Comparison of ENCODE assay signal across 1 cellular context in genomic region chr13:49606747-49607648, GRCh38.
A peak's percentile ranks its signal among the peaks of the same experiment; 100 is the strongest.
TF ChIP-seq lines count a peak whose summit lies in the region.

No MANE protein-coding gene starts in this region.

TF ChIP-seq in HepG2, 621 proteins besides CTCF, POLR2A, EP300 and RAD21 (continued from another document and continues in another):
- no peak for TF ChIP-seq PHB2 (IDR thresholded peaks at IDR 0.05; ENCODE audit: partially characterized antibody)
- TF ChIP-seq ZBTB7A (CRISPR knock-in tag; IDR thresholded peaks at IDR 0.05) = no peak
- no peak for TF ChIP-seq HOXD1 (CRISPR knock-in tag; IDR thresholded peaks at IDR 0.05)
- TF ChIP-seq ARNT (IDR thresholded peaks at IDR 0.05) = no peak
- 0 out of 2 replicates have a peak, but pooled peaks have one; percentile 17 for TF ChIP-seq ISL2 (CRISPR knock-in tag; IDR thresholded peaks at IDR 0.05)
- TF ChIP-seq CEBPG (CRISPR knock-in tag; IDR thresholded peaks at IDR 0.05) = 0 out of 2 replicates have a peak, but pooled peaks have one; percentile 7
- peak; percentile 28; the same call in 1 of the 2 replicates for TF ChIP-seq MYPOP (CRISPR knock-in tag; IDR thresholded peaks at IDR 0.05)
- no peak for TF ChIP-seq KDM4B (CRISPR knock-in tag; IDR thresholded peaks at IDR 0.05)
- TF ChIP-seq SMC3 (IDR thresholded peaks at IDR 0.05; ENCODE audit: low read length) = peak; percentile 98
- TF ChIP-seq ZNF180 (CRISPR knock-in tag; IDR thresholded peaks at IDR 0.05; ENCODE audit: borderline replicate concordance, low read depth) = no peak
- peak; percentile 44 for TF ChIP-seq ARID5B (CRISPR knock-in tag; IDR thresholded peaks at IDR 0.05)
- peak; percentile 24; the same call in 1 of the 2 replicates for TF ChIP-seq SOX5 (CRISPR knock-in tag; IDR thresholded peaks at IDR 0.05; ENCODE audit: borderline replicate concordance)
- TF ChIP-seq ZNF678 (CRISPR knock-in tag; IDR thresholded peaks at IDR 0.05) = no peak
- no peak for TF ChIP-seq TERF1 (CRISPR knock-in tag; IDR thresholded peaks at IDR 0.05)
- TF ChIP-seq, protein P1, sequence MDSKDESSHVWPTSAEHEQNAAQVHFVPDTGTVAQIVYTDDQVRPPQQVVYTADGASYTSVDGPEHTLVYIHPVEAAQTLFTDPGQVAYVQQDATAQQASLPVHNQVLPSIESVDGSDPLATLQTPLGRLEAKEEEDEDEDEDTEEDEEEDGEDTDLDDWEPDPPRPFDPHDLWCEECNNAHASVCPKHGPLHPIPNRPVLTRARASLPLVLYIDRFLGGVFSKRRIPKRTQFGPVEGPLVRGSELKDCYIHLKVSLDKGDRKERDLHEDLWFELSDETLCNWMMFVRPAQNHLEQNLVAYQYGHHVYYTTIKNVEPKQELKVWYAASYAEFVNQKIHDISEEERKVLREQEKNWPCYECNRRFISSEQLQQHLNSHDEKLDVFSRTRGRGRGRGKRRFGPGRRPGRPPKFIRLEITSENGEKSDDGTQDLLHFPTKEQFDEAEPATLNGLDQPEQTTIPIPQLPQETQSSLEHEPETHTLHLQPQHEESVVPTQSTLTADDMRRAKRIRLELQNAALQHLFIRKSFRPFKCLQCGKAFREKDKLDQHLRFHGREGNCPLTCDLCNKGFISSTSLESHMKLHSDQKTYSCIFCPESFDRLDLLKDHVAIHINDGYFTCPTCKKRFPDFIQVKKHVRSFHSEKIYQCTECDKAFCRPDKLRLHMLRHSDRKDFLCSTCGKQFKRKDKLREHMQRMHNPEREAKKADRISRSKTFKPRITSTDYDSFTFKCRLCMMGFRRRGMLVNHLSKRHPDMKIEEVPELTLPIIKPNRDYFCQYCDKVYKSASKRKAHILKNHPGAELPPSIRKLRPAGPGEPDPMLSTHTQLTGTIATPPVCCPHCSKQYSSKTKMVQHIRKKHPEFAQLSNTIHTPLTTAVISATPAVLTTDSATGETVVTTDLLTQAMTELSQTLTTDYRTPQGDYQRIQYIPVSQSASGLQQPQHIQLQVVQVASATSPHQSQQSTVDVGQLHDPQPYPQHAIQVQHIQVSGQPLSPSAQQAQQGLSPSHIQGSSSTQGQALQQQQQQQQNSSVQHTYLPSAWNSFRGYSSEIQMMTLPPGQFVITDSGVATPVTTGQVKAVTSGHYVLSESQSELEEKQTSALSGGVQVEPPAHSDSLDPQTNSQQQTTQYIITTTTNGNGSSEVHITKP (CRISPR knock-in tag; IDR thresholded peaks at IDR 0.05; ENCODE audit: low read depth) = no peak
- TF ChIP-seq IKZF5 (CRISPR knock-in tag; IDR thresholded peaks at IDR 0.05) = peak; percentile 62
- no peak for TF ChIP-seq ASH2L (IDR thresholded peaks at IDR 0.05; ENCODE audit: insufficient read length, low read depth, low read length)
- no peak for TF ChIP-seq ZNF839 (CRISPR knock-in tag; IDR thresholded peaks at IDR 0.05; ENCODE audit: borderline replicate concordance)
- no peak for TF ChIP-seq SOX13 (IDR thresholded peaks at IDR 0.05)
- TF ChIP-seq SOX13 (CRISPR knock-in tag; conservative IDR thresholded peaks at IDR 0.05 in 1 of 2, IDR thresholded peaks at IDR 0.05 in 1 of 2) = peak in 1 of 2 experiments; percentile 51; a peak in 1 of 4 replicates
- no peak for TF ChIP-seq NR1H2 (CRISPR knock-in tag; IDR thresholded peaks at IDR 0.05; ENCODE audit: borderline replicate concordance, low read depth)
- peak; percentile 51; the same call in 1 of the 2 replicates for TF ChIP-seq ZNF501 (CRISPR knock-in tag; IDR thresholded peaks at IDR 0.05)
- peak; percentile 34; the same call in 1 of the 2 replicates for TF ChIP-seq YEATS2 (CRISPR knock-in tag; IDR thresholded peaks at IDR 0.05; ENCODE audit: borderline replicate concordance)
- no peak for TF ChIP-seq NFYB (CRISPR knock-in tag; IDR thresholded peaks at IDR 0.05)
- TF ChIP-seq ZNF18 (CRISPR knock-in tag; IDR thresholded peaks at IDR 0.05; ENCODE audit: insufficient replicate concordance) = peak; percentile 23
- TF ChIP-seq ZSCAN20 (CRISPR knock-in tag; IDR thresholded peaks at IDR 0.05; ENCODE audit: borderline replicate concordance) = no peak
- TF ChIP-seq DPF2 (CRISPR knock-in tag; IDR thresholded peaks at IDR 0.05; ENCODE audit: borderline replicate concordance, low read depth) = no peak
- no peak for TF ChIP-seq ISX (CRISPR knock-in tag; conservative IDR thresholded peaks at IDR 0.05)
- TF ChIP-seq ZNF605 (CRISPR knock-in tag; IDR thresholded peaks at IDR 0.05) = peak; percentile 44; the same call in 1 of the 2 replicates
- no peak for TF ChIP-seq ZBTB10 (CRISPR knock-in tag; IDR thresholded peaks at IDR 0.05; ENCODE audit: borderline replicate concordance)
- no peak for TF ChIP-seq ZNF503 (CRISPR knock-in tag; IDR thresholded peaks at IDR 0.05)
- TF ChIP-seq FOSL2 (CRISPR knock-in tag; IDR thresholded peaks at IDR 0.05) = peak; percentile 62
- no peak; the same call in 1 of the 2 replicates for TF ChIP-seq KAT7 (CRISPR knock-in tag; IDR thresholded peaks at IDR 0.05; ENCODE audit: borderline replicate concordance)
- peak; percentile 43; the same call in 1 of the 2 replicates for TF ChIP-seq KDM2A (CRISPR knock-in tag; IDR thresholded peaks at IDR 0.05; ENCODE audit: borderline replicate concordance, low read depth)
- TF ChIP-seq, protein P2, sequence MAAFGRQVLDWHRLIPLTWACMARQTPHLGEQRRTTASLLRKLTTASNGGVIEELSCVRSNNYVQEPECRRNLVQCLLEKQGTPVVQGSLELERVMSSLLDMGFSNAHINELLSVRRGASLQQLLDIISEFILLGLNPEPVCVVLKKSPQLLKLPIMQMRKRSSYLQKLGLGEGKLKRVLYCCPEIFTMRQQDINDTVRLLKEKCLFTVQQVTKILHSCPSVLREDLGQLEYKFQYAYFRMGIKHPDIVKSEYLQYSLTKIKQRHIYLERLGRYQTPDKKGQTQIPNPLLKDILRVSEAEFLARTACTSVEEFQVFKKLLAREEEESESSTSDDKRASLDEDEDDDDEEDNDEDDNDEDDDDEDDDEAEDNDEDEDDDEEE (CRISPR knock-in tag; IDR thresholded peaks at IDR 0.05) = no peak
- TF ChIP-seq ZNF644 (CRISPR knock-in tag; IDR thresholded peaks at IDR 0.05; ENCODE audit: low read depth) = 0 out of 2 replicates have a peak, but pooled peaks have one; percentile 9
- TF ChIP-seq ZNF24 (IDR thresholded peaks at IDR 0.05) = no peak
- TF ChIP-seq POGZ (CRISPR knock-in tag; IDR thresholded peaks at IDR 0.05) = peak; percentile 17; the same call in 1 of the 2 replicates
- TF ChIP-seq BCL6 (CRISPR knock-in tag; IDR thresholded peaks at IDR 0.05) = 0 out of 2 replicates have a peak, but pooled peaks have one; percentile 23
- TF ChIP-seq ZNF317 (CRISPR knock-in tag; IDR thresholded peaks at IDR 0.05) = no peak
- TF ChIP-seq ZNF225 (CRISPR knock-in tag; IDR thresholded peaks at IDR 0.05) = no peak
- TF ChIP-seq ZNF557 (CRISPR knock-in tag; IDR thresholded peaks at IDR 0.05) = no peak
- TF ChIP-seq STAG1 (CRISPR knock-in tag; IDR thresholded peaks at IDR 0.05) = peak; percentile 97
- peak; percentile 38 for TF ChIP-seq YY1 (IDR thresholded peaks at IDR 0.05; ENCODE audit: insufficient read depth, insufficient replicate concordance, low read depth, low read length)
- 0 out of 2 replicates have a peak, but pooled peaks have one; percentile 30 for TF ChIP-seq BHLHE40 (IDR thresholded peaks at IDR 0.05; ENCODE audit: low read length)
- peak; percentile 35 for TF ChIP-seq XRCC5 (optimal IDR thresholded peaks at IDR 0.05; ENCODE audit: low read length)
- no peak for TF ChIP-seq KAT2B (IDR thresholded peaks at IDR 0.05; ENCODE audit: borderline replicate concordance, low read depth, low read length)
- TF ChIP-seq SAP130 (CRISPR knock-in tag; IDR thresholded peaks at IDR 0.05; ENCODE audit: low read depth) = peak; percentile 50; the same call in 1 of the 2 replicates
- TF ChIP-seq ZFP41 (CRISPR knock-in tag; IDR thresholded peaks at IDR 0.05; ENCODE audit: borderline replicate concordance) = no peak
